8 cellular contexts compared by ENCODE assay signal in genomic region chr2:197239434-197239833, GRCh38.
A peak's percentile ranks its signal among the peaks of the same experiment; 100 is the strongest.
DNase-seq lines count a peak whose midpoint lies in the region; ATAC-seq and TF ChIP-seq lines count a peak whose summit lies in the region.

No MANE protein-coding gene starts in this region.

- no peaks in the 10 kb centered on the region for H3K27me3 ChIP-seq in GM06990 (replicated peaks; ENCODE audit: control insufficient read depth, insufficient read depth, low read length)
- no peaks in the 10 kb centered on the region for H3K27me3 ChIP-seq in colonic mucosa
- no peaks in the 10 kb centered on the region for H3K27me3 ChIP-seq in H7 (ENCODE audit: control insufficient read depth, insufficient read depth, low read length)

- H3K9ac ChIP-seq in colonic mucosa (ENCODE audit: low read depth in 2 of 2, low read length in 2 of 2) = no peak overlapping the region

- no peak overlapping the region for H3K4me3 Mint-ChIP-seq in chondrocyte (ENCODE audit: unreplicated experiment)

- H3K4me1 Mint-ChIP-seq in chondrocyte (ENCODE audit: low read depth) = peaks cover 27% of the 10 kb centered on the region

- TF ChIP-seq CTCF in GM06990 (IDR thresholded peaks at IDR 0.05; ENCODE audit: insufficient read depth, low read length, poor library complexity, severe bottlenecking) (no peak), colonic mucosa (IDR thresholded peaks at IDR 0.05) (no peak), chondrocyte (IDR thresholded peaks at IDR 0.05) (no peak)

- H3K27me3 Mint-ChIP-seq in chondrocyte (ENCODE audit: low read depth) = no peaks in the 10 kb centered on the region

- no peaks in the 10 kb centered on the region; the same call in 1 of the 2 replicates for H3K36me3 ChIP-seq in GM06990 (ENCODE audit: control insufficient read depth, insufficient read depth, low read length)
- no peaks in the 10 kb centered on the region for H3K36me3 ChIP-seq in colonic mucosa
- H3K36me3 ChIP-seq in H7 (replicated peaks; ENCODE audit: control insufficient read depth, insufficient read depth, low read length) = no peaks in the 10 kb centered on the region

- intact Hi-C loops in colonic mucosa (cut with DNase I) = no loop called here

- H3K27ac Mint-ChIP-seq in chondrocyte (ENCODE audit: unreplicated experiment) = no peak overlapping the region

- H3K9me3 Mint-ChIP-seq in chondrocyte (ENCODE audit: low read depth) = no peaks in the 10 kb centered on the region

- H3K9me3 ChIP-seq in colonic mucosa = no peaks in the 10 kb centered on the region

- DNase-seq in GM06990 (ENCODE audit: extremely low read depth, insufficient read length) = no peak
- DNase-seq in colonic mucosa = no peak
- DNase-seq in H7 = no peak
- DNase-seq in amygdala (lab: John Stamatoyannopoulos, UW) = no peak
- DNase-seq in cerebellar cortex (ENCODE audit: low spot score) = no peak
- no peak for DNase-seq in chondrocyte (ENCODE audit: low spot score)

- H3K4me3 ChIP-seq in GM06990 (replicated peaks; ENCODE audit: low read depth, low read length) (peak overlapping the region; percentile 49), colonic mucosa (no peak overlapping the region), H7 (ENCODE audit: insufficient read depth, low read depth, low read length) (no peak overlapping the region)

- peak; percentile 57 for ATAC-seq in GM21360 (IDR thresholded peaks at IDR 0.05; ENCODE audit: unreplicated experiment)
- ATAC-seq in HG03558 (IDR thresholded peaks at IDR 0.05; ENCODE audit: extremely low read depth, unreplicated experiment) = peak; percentile 47

- no peaks in the 10 kb centered on the region for H3K36me3 Mint-ChIP-seq in chondrocyte (ENCODE audit: low read depth)

- H3K4me1 ChIP-seq in colonic mucosa = no peaks in the 10 kb centered on the region

- H3K27ac ChIP-seq in colonic mucosa = peak overlapping the region; percentile 48
